Comparison of ENCODE assay signal across 6 cellular contexts in the genomic region with DNA sequence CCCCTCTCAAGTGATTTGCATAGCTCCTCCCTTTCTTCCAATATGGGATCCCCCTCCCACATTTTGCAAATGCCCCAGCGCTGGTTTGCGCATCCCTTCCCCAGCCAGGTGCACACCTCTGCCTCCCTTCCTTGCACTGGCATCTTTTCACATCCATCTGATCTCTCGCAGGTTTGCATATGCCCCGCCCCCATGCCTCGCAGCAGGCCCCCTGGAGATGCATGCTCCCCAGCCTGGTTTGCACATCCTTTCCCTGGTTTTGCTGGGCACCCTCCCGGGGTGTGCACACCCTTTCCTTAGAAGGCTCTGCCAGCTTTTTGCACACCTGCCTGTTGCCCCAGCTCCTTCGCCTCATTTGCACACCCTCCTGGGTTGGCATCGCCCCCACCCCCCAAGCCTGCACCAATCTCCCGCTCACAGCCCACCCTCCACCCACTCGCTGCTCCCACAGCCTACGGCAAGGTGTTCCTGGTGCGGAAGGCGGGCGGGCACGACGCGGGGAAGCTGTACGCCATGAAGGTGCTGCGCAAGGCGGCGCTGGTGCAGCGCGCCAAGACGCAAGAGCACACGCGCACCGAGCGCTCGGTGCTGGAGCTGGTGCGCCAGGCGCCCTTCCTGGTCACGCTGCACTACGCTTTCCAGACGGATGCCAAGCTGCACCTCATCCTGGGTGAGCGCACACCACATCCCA. TPM values are rescaled to one million over a fixed set of nuclear protein-coding genes. Genes with fewer than 3 reads are reported as not detected.
DNase-seq lines count a peak whose midpoint lies in the region; ATAC-seq, FAIRE-seq and TF ChIP-seq lines count a peak whose summit lies in the region.

No MANE protein-coding gene starts in this region.

- peak; percentile 30 to 38 for ATAC-seq in CD4-positive, CD25-positive, alpha-beta regulatory T cell (ENCODE audit: low read depth in 2 of 2)
- ATAC-seq in GM18873 (IDR thresholded peaks at IDR 0.05; ENCODE audit: low FRiP score, unreplicated experiment) = no peak

- WGBS in esophagus, 2 donors = 37 to 40% methylated on average over 35 of the region's 35 CpGs
- WGBS in small intestine, 3 donors = 41 to 47% (median 47%) methylated on average over 35 of the region's 35 CpGs

- H3K27ac Mint-ChIP-seq in CD4-positive, CD25-positive, alpha-beta regulatory T cell = peak overlapping the region; percentile 56 to 96 (median 91)

- H3K9me3 Mint-ChIP-seq in CD4-positive, CD25-positive, alpha-beta regulatory T cell = no peaks in the 10 kb centered on the region

- DNase-seq in CD4-positive, CD25-positive, alpha-beta regulatory T cell = peak in 2 of 3 donors; percentile 30 to 68
- DNase-seq in small intestine (peak; percentile 42), LoVo (ENCODE audit: low spot score) (no peak)

- no peaks in the 10 kb centered on the region for H3K27me3 Mint-ChIP-seq in CD4-positive, CD25-positive, alpha-beta regulatory T cell

- H3K4me2 ChIP-seq in OCI-LY3 (ENCODE audit: low read length) = peak overlapping the region; percentile 98

- peaks cover 28% of the 10 kb centered on the region for H3K4me1 ChIP-seq in CD4-positive, CD25-positive, alpha-beta regulatory T cell (ENCODE audit: control insufficient read depth, insufficient read depth, low read length, poor library complexity, severe bottlenecking)
- H3K4me1 ChIP-seq in OCI-LY3 (ENCODE audit: low read length) = peaks cover 54% of the 10 kb centered on the region
- peaks cover 18% of the 10 kb centered on the region in 2 donors for H3K4me1 ChIP-seq in esophagus (ENCODE audit: control insufficient read depth in 2 of 2, insufficient read depth in 2 of 2, low read length in 1 of 2)
- H3K4me1 ChIP-seq in small intestine (ENCODE audit: control insufficient read depth in 2 of 2, insufficient read depth in 1 of 2, low read depth in 1 of 2, low read length in 1 of 2) = peaks cover 2 to 9% of the 10 kb centered on the region in 2 donors

- TF ChIP-seq CTCF in OCI-LY3 (IDR thresholded peaks at IDR 0.05; ENCODE audit: low read depth, low read length) = no peak

- no peaks in the 10 kb centered on the region for H4K20me1 ChIP-seq in OCI-LY3 (ENCODE audit: insufficient read depth, low read length)

- peaks cover 36% of the 10 kb centered on the region for H3K36me3 ChIP-seq in CD4-positive, CD25-positive, alpha-beta regulatory T cell (ENCODE audit: control insufficient read depth, insufficient read depth, low read length)
- H3K36me3 ChIP-seq in OCI-LY3 (replicated peaks; ENCODE audit: low read depth, low read length) = peaks cover 28% of the 10 kb centered on the region
- peaks cover 11 to 27% of the 10 kb centered on the region in 2 donors for H3K36me3 ChIP-seq in esophagus (ENCODE audit: control insufficient read depth in 2 of 2, insufficient read depth in 2 of 2, low read length in 1 of 2)
- peaks cover 6 to 15% of the 10 kb centered on the region in 2 donors for H3K36me3 ChIP-seq in small intestine (ENCODE audit: control insufficient read depth in 2 of 2, insufficient read depth in 2 of 2, low read length in 2 of 2)

- H3K4me3 Mint-ChIP-seq in CD4-positive, CD25-positive, alpha-beta regulatory T cell = peak overlapping the region; percentile 94 to 97 (median 96)

- no peak for FAIRE-seq in small intestine (lab: Jason Lieb, UNC)

- peak overlapping the region; percentile 68 for H3K4me3 ChIP-seq in CD4-positive, CD25-positive, alpha-beta regulatory T cell (ENCODE audit: low read depth, low read length)
- H3K4me3 ChIP-seq in OCI-LY3 (ENCODE audit: low read length) (peak overlapping the region; percentile 91), esophagus (ENCODE audit: low read depth in 1 of 2, low read length in 2 of 2) (peak overlapping the region; percentile 65 to 94), small intestine (ENCODE audit: low read depth in 1 of 2, low read length in 2 of 2) (peak overlapping the region; percentile 55 to 69)

- H3K4me1 Mint-ChIP-seq in CD4-positive, CD25-positive, alpha-beta regulatory T cell = peaks cover 0 to 42% (median 20%) of the 10 kb centered on the region in 4 donors

- H3K9me3 ChIP-seq in CD4-positive, CD25-positive, alpha-beta regulatory T cell (ENCODE audit: control insufficient read depth in 2 of 2, low read length in 2 of 2) = no peaks in the 10 kb centered on the region
- no peaks in the 10 kb centered on the region for H3K9me3 ChIP-seq in OCI-LY3 (ENCODE audit: insufficient read depth, low read length)
- no peaks in the 10 kb centered on the region for H3K9me3 ChIP-seq in esophagus (ENCODE audit: control insufficient read depth in 2 of 2, insufficient read depth in 1 of 2, low read depth in 1 of 2, low read length in 1 of 2)
- H3K9me3 ChIP-seq in small intestine (ENCODE audit: control insufficient read depth, low read depth) = no peaks in the 10 kb centered on the region

- H3K36me3 Mint-ChIP-seq in CD4-positive, CD25-positive, alpha-beta regulatory T cell = peaks cover 17% of the 10 kb centered on the region

- H2AFZ ChIP-seq in OCI-LY3 (ENCODE audit: low read depth, low read length) = peak overlapping the region; percentile 91; the same call in 1 of the 2 replicates

- peaks cover 7% of the 10 kb centered on the region for H3K79me2 ChIP-seq in OCI-LY3 (ENCODE audit: low read length)

- peak overlapping the region; percentile 10 for H3K27ac ChIP-seq in CD4-positive, CD25-positive, alpha-beta regulatory T cell (ENCODE audit: insufficient read depth, low read length, poor library complexity, severe bottlenecking)
- H3K27ac ChIP-seq in OCI-LY3 (ENCODE audit: low read length) (no peak overlapping the region), esophagus (ENCODE audit: low read depth in 2 of 2, low read length in 1 of 2) (peak overlapping the region; percentile 89 to 90), small intestine (ENCODE audit: low read depth in 1 of 2, low read length in 1 of 2) (no peak overlapping the region)

- no peaks in the 10 kb centered on the region for H3K27me3 ChIP-seq in CD4-positive, CD25-positive, alpha-beta regulatory T cell (ENCODE audit: control insufficient read depth, insufficient read depth, low read length)
- H3K27me3 ChIP-seq in OCI-LY3 (ENCODE audit: low read depth, low read length) (no peaks in the 10 kb centered on the region), esophagus (ENCODE audit: control insufficient read depth in 1 of 2, insufficient read depth in 2 of 2, low read length in 2 of 2) (no peaks in the 10 kb centered on the region), small intestine (ENCODE audit: control insufficient read depth in 2 of 2, insufficient read depth in 2 of 2, low read length in 2 of 2) (no peaks in the 10 kb centered on the region)

- peak overlapping the region; percentile 86 for H3K9ac ChIP-seq in OCI-LY3 (ENCODE audit: low read length)

RNA-seq across cellular contexts. Expression of a gene that starts 0.9 kb away (rescaled TPM):
- 32.7 TPM for total RNA-seq in CD4-positive, CD25-positive, alpha-beta regulatory T cell
- 10 to 100 TPM in 2 of 4 donors, 1 to 10 TPM in 2; 6.3 to 14.6 (median 11.1) TPM for polyA plus RNA-seq in CD4-positive, CD25-positive, alpha-beta regulatory T cell
- polyA plus RNA-seq in esophagus (10 to 100 TPM; 28.5 to 31.2 TPM), small intestine (10 to 100 TPM; 27.5 to 33.4 (median 30.0) TPM)

RNA-seq across cellular contexts. Expression of a gene that starts 19.9 kb away (rescaled TPM):
- 144 TPM for total RNA-seq in CD4-positive, CD25-positive, alpha-beta regulatory T cell
- 10 to 100 TPM in 2 of 4 donors, 1 to 10 TPM in 2; 7.4 to 11.7 (median 9.7) TPM for polyA plus RNA-seq in CD4-positive, CD25-positive, alpha-beta regulatory T cell
- polyA plus RNA-seq in esophagus = 10 to 100 TPM; 11.2 to 33.3 TPM
- 100 to 1,000 TPM in 2 of 3 donors, 10 to 100 TPM in 1; 32.3 to 363 (median 147) TPM for polyA plus RNA-seq in small intestine

RNA-seq across cellular contexts. Expression of a gene that starts 41.9 kb away (rescaled TPM):
- 40.1 TPM for total RNA-seq in CD4-positive, CD25-positive, alpha-beta regulatory T cell
- polyA plus RNA-seq in CD4-positive, CD25-positive, alpha-beta regulatory T cell = 100 to 1,000 TPM; 170 to 217 (median 187) TPM
- polyA plus RNA-seq in esophagus (100 to 1,000 TPM; 442 to 808 TPM), small intestine (100 to 1,000 TPM; 477 to 668 (median 619) TPM)

RNA-seq across cellular contexts. Expression of a gene that starts 42.5 kb away (rescaled TPM):
- total RNA-seq in CD4-positive, CD25-positive, alpha-beta regulatory T cell = 95.6 TPM
- 100 to 1,000 TPM; 418 to 512 (median 480) TPM for polyA plus RNA-seq in CD4-positive, CD25-positive, alpha-beta regulatory T cell
- 100 to 1,000 TPM; 201 to 211 TPM for polyA plus RNA-seq in esophagus
- 100 to 1,000 TPM in 2 of 3 donors, 10 to 100 TPM in 1; 99.3 to 188 (median 171) TPM for polyA plus RNA-seq in small intestine

RNA-seq across cellular contexts. Expression of a gene that starts 54.5 kb away (rescaled TPM):
- 28.6 TPM for total RNA-seq in CD4-positive, CD25-positive, alpha-beta regulatory T cell
- polyA plus RNA-seq in CD4-positive, CD25-positive, alpha-beta regulatory T cell = 1 to 10 TPM; 6.0 to 7.4 (median 6.4) TPM
- 10 to 100 TPM; 63.7 to 85.4 TPM for polyA plus RNA-seq in esophagus
- 100 to 1,000 TPM; 192 to 417 (median 404) TPM for polyA plus RNA-seq in small intestine

Comparison
In these comparisons a context has a peak if more than half of its experiments do, and no peak if none do; other contexts are left out.
1. H3K27ac ChIP-seq: peak in CD4-positive, CD25-positive, alpha-beta regulatory T cell (single experiment) and esophagus (2 of 2); none in OCI-LY3 (single experiment) and small intestine (0 of 2).
2. Peak in every context shown above with its lines, with median percentiles within 50 percentile points of each other: H3K4me3 ChIP-seq.